Comparison of ENCODE assay signal across 1 cellular context in genomic region chr19:8336665-8337064, GRCh38.
A peak's percentile ranks its signal among the peaks of the same experiment; 100 is the strongest.
TF ChIP-seq lines count a peak whose summit lies in the region.

No MANE protein-coding gene starts in this region.

TF ChIP-seq in HEK293, 187 proteins besides CTCF, POLR2A, EP300 and RAD21:
- TF ChIP-seq ZNF341 (tag by site-specific recombination; IDR thresholded peaks at IDR 0.05; ENCODE audit: low read depth) (peak; percentile 51; the same call in 1 of the 2 replicates), ZNF121 (tag by site-specific recombination; IDR thresholded peaks at IDR 0.05) (peak; percentile 43; the same call in 1 of the 2 replicates), ZNF221 (tag by site-specific recombination; IDR thresholded peaks at IDR 0.05; ENCODE audit: borderline replicate concordance) (no peak), ZIC2 (tag by site-specific recombination; IDR thresholded peaks at IDR 0.05) (no peak), ZNF311 (tag by site-specific recombination; IDR thresholded peaks at IDR 0.05; ENCODE audit: borderline replicate concordance) (no peak), ZNF19 (tag by site-specific recombination; IDR thresholded peaks at IDR 0.05; ENCODE audit: low read depth) (no peak), PATZ1 (tag by site-specific recombination; IDR thresholded peaks at IDR 0.05) (no peak)
TF ChIP-seq in HEK293: peak in this region for 2.
